In genomic region chr2:12303181-12304030, GRCh38 we compare ENCODE assay signal across 9 cellular contexts.
DNase-seq lines count a peak whose midpoint lies in the region; TF ChIP-seq lines count a peak whose summit lies in the region.
"Had no signal": no experiment of that assay in that cellular context is flagged by ENCODE, and none has a peak within 500 bp of the region (broad histone marks: within the 10 kb centered on the region; RNA-seq: fewer than 3 reads in every experiment).

No MANE protein-coding gene starts in this region.

- no peak overlapping the region for H3K4me3 ChIP-seq in prostate gland
- H3K4me3 ChIP-seq: Peyer's patch had no signal

- H3K4me1 ChIP-seq in prostate gland (replicated peaks): no peaks in the 10 kb centered on the region
- H3K4me1 ChIP-seq: Peyer's patch had no signal

- no peaks in the 10 kb centered on the region for H3K36me3 ChIP-seq in prostate gland
- H3K36me3 ChIP-seq: Peyer's patch had no signal

- DNase-seq in AG08396 (ENCODE audit: low spot score): peak; percentile 28
- peak; percentile 19 for DNase-seq in HEK293T (ENCODE audit: extremely low spot score)
- peak; percentile 59 for DNase-seq in T1000 (lab: John Stamatoyannopoulos, UW)
- DNase-seq in fibroblast of the conjunctiva (ENCODE audit: low read depth): peak; percentile 89
- DNase-seq in GF-D8 (lab: John Stamatoyannopoulos, UW): no peak
- DNase-seq in NCI-H1436 treated with DMSO at 0.1 percent for 48 hours (lab: John Stamatoyannopoulos, UW): no peak
- DNase-seq in NCI-H2227 (lab: John Stamatoyannopoulos, UW; ENCODE audit: unreplicated experiment): no peak
- DNase-seq in prostate gland (ENCODE audit: low spot score): no peak
- DNase-seq: Peyer's patch had no signal

- CTCF ChIA-PET in HEK293T (lab: Yijun Ruan, JAX): no interaction called here

- WGBS in prostate gland: 48% methylated on average over 7 of the region's 7 CpGs

- no peak for TF ChIP-seq POLR2A in prostate gland (IDR thresholded peaks at IDR 0.05)

- TF ChIP-seq CTCF in prostate gland (IDR thresholded peaks at IDR 0.05): no peak

- H3K9me3 ChIP-seq in prostate gland: no peaks in the 10 kb centered on the region
- H3K9me3 ChIP-seq: Peyer's patch had no signal

- intact Hi-C loops in prostate gland (cut with DNase I): no loop called here

- POLR2A ChIA-PET in HEK293T (lab: Yijun Ruan, JAX): interaction anchor here (1.0 kb wide), 1 partner anchor 413 kb away, joined by 4 read pairs; the partner anchor contains the start of gene TRIB2

- no peaks in the 10 kb centered on the region for H3K27me3 ChIP-seq in prostate gland (replicated peaks; ENCODE audit: insufficient read depth)
- H3K27me3 ChIP-seq: Peyer's patch had no signal

- no peak overlapping the region for H3K27ac ChIP-seq in prostate gland
- H3K27ac ChIP-seq: Peyer's patch had no signal

TF ChIP-seq in HEK293T, 16 proteins besides CTCF, POLR2A, EP300 and RAD21:
- TF ChIP-seq SP1 (IDR thresholded peaks at IDR 0.05): no peak
- no peak for TF ChIP-seq ARNT (IDR thresholded peaks at IDR 0.05)
- TF ChIP-seq SUZ12 (IDR thresholded peaks at IDR 0.05): no peak
- no peak for TF ChIP-seq NFRKB (IDR thresholded peaks at IDR 0.05)

Comparison
In these comparisons a context has a peak if more than half of its experiments do, and no peak if none do; other contexts are left out.
1. DNase-seq: peak in AG08396 (single experiment), HEK293T (single experiment), T1000 (single experiment) and fibroblast of the conjunctiva (single experiment); none in GF-D8 (single experiment), NCI-H1436 treated with DMSO at 0.1 percent for 48 hours (single experiment), NCI-H2227 (single experiment) and prostate gland (single experiment).